In the genomic region with DNA sequence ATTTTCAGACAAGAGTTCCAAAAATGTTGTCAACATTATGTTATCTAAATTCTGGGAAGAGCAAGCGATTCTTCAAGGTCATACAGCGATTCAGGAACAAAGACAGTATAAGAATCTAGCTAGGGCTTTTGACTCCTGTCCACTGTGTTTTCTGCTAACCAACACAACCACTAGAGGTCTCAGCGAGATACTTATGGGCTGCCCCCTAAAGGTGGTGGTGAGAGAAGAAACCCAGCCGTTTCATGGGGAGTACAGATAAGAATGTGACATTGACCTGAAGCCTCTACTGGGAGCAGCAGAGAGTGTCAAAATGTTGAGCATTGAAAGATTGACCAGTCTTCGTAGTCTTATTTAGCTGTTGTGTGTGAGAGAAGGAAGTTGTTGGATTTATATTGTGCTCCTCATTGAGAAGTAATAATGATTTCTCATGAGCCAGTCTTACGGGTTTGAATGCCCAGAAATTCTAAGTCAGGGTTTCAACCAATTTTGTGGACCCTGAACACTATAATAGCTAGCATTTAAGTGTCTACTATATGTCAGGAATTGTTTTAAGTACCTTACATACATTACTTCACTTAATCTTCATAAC, we compare ENCODE assay signal across 8 cellular contexts.
A peak's percentile ranks its signal among the peaks of the same experiment; 100 is the strongest.
DNase-seq lines count a peak whose midpoint lies in the region; ATAC-seq and TF ChIP-seq lines count a peak whose summit lies in the region.

No MANE protein-coding gene starts in this region.

- peaks cover 9% of the 10 kb centered on the region; the same call in 1 of the 2 replicates for H3K9me3 ChIP-seq in Panc1 (ENCODE audit: control insufficient read depth, insufficient read depth, low read depth, low read length)

- no peak overlapping the region for H3K4me3 Mint-ChIP-seq in activated T-helper 2 cell treated with anti-CD3 and anti-CD28 coated beads, Interferon-gamma antibody, Interleukin-2, Interleukin-4, amounts not matched to agents 10 μg/mL and 5 μg/mL and 100 μg/mL, durations not matched to agents 14 hours and 24 hours and 36 hours (ENCODE audit: low read depth)

- CTCF ChIA-PET in Panc1 (lab: Charles Lee), result interaction anchor here (1.0 kb wide), 1 partner anchor 13 kb away, joined by 3 read pairs; no protein-coding TSS in a partner anchor

- H3K4me1 ChIP-seq in Panc1 (ENCODE audit: control insufficient read depth, insufficient read depth, low read length), result peaks cover 8% of the 10 kb centered on the region

- no peaks in the 10 kb centered on the region for H3K9me3 Mint-ChIP-seq in activated T-helper 2 cell treated with anti-CD3 and anti-CD28 coated beads, Interferon-gamma antibody, Interleukin-2, Interleukin-4, amounts not matched to agents 10 μg/mL and 5 μg/mL and 100 μg/mL, durations not matched to agents 14 hours and 24 hours and 36 hours

- no TSS peak for BruUV-seq in Panc1 (replicated peaks; lab: Mats Ljungman, UMichigan)

- POLR2A ChIA-PET in Panc1 (lab: Charles Lee), result no interaction called here

- in situ Hi-C loops in Panc1 (cut with HindIII; ENCODE audit: low pct_unique_long_range_greater_than_20kb, low sequenced_read_pairs), result no loop called here

- peak; percentile 35 for DNase-seq in GM06990 (ENCODE audit: extremely low read depth, insufficient read length)
- peak; percentile 83 for DNase-seq in Jurkat, Clone E6-1 (ENCODE audit: low read depth, low spot score)
- DNase-seq in Panc1 (ENCODE audit: low read depth, low spot score), result peak; percentile 52
- DNase-seq in activated T-helper 2 cell treated with anti-CD3 and anti-CD28 coated beads, Interferon-gamma antibody, Interleukin-2, Interleukin-4, amounts not matched to agents 10 μg/mL and 5 μg/mL and 100 μg/mL, durations not matched to agents 14 hours and 24 hours and 36 hours (ENCODE audit: low spot score), result peak; percentile 36
- DNase-seq in left cardiac atrium, result peak; percentile 33
- DNase-seq in stimulated activated CD4-positive, alpha-beta T cell treated with anti-CD3 and anti-CD28 coated beads, Interleukin-12 subunit alpha, Interleukin-12 subunit beta, amount 100 ng/mL, for 24 hours (ENCODE audit: low read depth in 2 of 2), result peak; percentile 2 to 21
- no peak for DNase-seq in activated CD4-positive, CD25-positive, alpha-beta regulatory T cell (lab: John Stamatoyannopoulos, UW)

- ATAC-seq in GM21737 (IDR thresholded peaks at IDR 0.05; ENCODE audit: unreplicated experiment) (peak; percentile 100), Panc1 (peak; percentile 84), left cardiac atrium (peak; percentile 90 to 92)

- peak overlapping the region; percentile 78 for H3K27ac ChIP-seq in Panc1 (ENCODE audit: low read length)

- no peaks in the 10 kb centered on the region; the same call in 1 of the 2 replicates for H3K27me3 ChIP-seq in GM06990 (replicated peaks; ENCODE audit: control insufficient read depth, insufficient read depth, low read length)
- no peaks in the 10 kb centered on the region for H3K27me3 ChIP-seq in Panc1 (ENCODE audit: control insufficient read depth, insufficient read depth, low read length)

- peaks cover 9% of the 10 kb centered on the region for H3K4me1 Mint-ChIP-seq in activated T-helper 2 cell treated with anti-CD3 and anti-CD28 coated beads, Interferon-gamma antibody, Interleukin-2, Interleukin-4, amounts not matched to agents 10 μg/mL and 5 μg/mL and 100 μg/mL, durations not matched to agents 14 hours and 24 hours and 36 hours (ENCODE audit: low read depth)

- H3K4me3 ChIP-seq in GM06990 (replicated peaks; ENCODE audit: low read depth, low read length) (no peak overlapping the region), Panc1 (ENCODE audit: low read depth in 2 of 2, low read length in 2 of 2) (no peak overlapping the region)
- no peak overlapping the region for H3K4me3 ChIP-seq in Jurkat, Clone E6-1 (ENCODE audit: low read length)

- H3K27ac Mint-ChIP-seq in activated T-helper 2 cell treated with anti-CD3 and anti-CD28 coated beads, Interferon-gamma antibody, Interleukin-2, Interleukin-4, amounts not matched to agents 10 μg/mL and 5 μg/mL and 100 μg/mL, durations not matched to agents 14 hours and 24 hours and 36 hours, result no peak overlapping the region

- TF ChIP-seq CTCF in GM06990 (IDR thresholded peaks at IDR 0.05; ENCODE audit: insufficient read depth, low read length, poor library complexity, severe bottlenecking) (peak; percentile 99), Panc1 (IDR thresholded peaks at IDR 0.05) (peak; percentile 78)

- intact Hi-C loops in Panc1 (cut with micrococcal nuclease; ENCODE audit: unreplicated experiment) (no loop called here), left cardiac atrium (cut with DNase I) (loop anchor here in 1 of 2 donors (5.0 to 10.0 kb wide), 2 partner anchors 140 to 547 kb away; no protein-coding TSS in a partner anchor)
- intact Hi-C loops in activated T-helper 2 cell treated with anti-CD3 and anti-CD28 coated beads, Interferon-gamma antibody, Interleukin-2, Interleukin-4, amounts not matched to agents 10 μg/mL and 5 μg/mL and 100 μg/mL, durations not matched to agents 14 hours and 24 hours and 36 hours (cut with micrococcal nuclease), result loop anchor here (2.0 to 5.0 kb wide), 2 partner anchors 92 to 166 kb away; no protein-coding TSS in a partner anchor

- H3K36me3 Mint-ChIP-seq in activated T-helper 2 cell treated with anti-CD3 and anti-CD28 coated beads, Interferon-gamma antibody, Interleukin-2, Interleukin-4, amounts not matched to agents 10 μg/mL and 5 μg/mL and 100 μg/mL, durations not matched to agents 14 hours and 24 hours and 36 hours (ENCODE audit: low read depth), result no peaks in the 10 kb centered on the region

- no peaks in the 10 kb centered on the region for H3K36me3 ChIP-seq in GM06990 (ENCODE audit: control insufficient read depth, insufficient read depth, low read length)
- no peaks in the 10 kb centered on the region for H3K36me3 ChIP-seq in Panc1 (ENCODE audit: control insufficient read depth, insufficient read depth, low read length)

- peaks cover 26% of the 10 kb centered on the region for H3K27me3 Mint-ChIP-seq in activated T-helper 2 cell treated with anti-CD3 and anti-CD28 coated beads, Interferon-gamma antibody, Interleukin-2, Interleukin-4, amounts not matched to agents 10 μg/mL and 5 μg/mL and 100 μg/mL, durations not matched to agents 14 hours and 24 hours and 36 hours (ENCODE audit: low read depth)

Comparison
In these comparisons a context has a peak if more than half of its experiments do, and no peak if none do; other contexts are left out.
1. DNase-seq: peak in GM06990 (single experiment), Jurkat, Clone E6-1 (single experiment), Panc1 (single experiment), activated T-helper 2 cell treated with anti-CD3 and anti-CD28 coated beads, Interferon-gamma antibody, Interleukin-2, Interleukin-4, amounts not matched to agents 10 μg/mL and 5 μg/mL and 100 μg/mL, durations not matched to agents 14 hours and 24 hours and 36 hours (single experiment), left cardiac atrium (single experiment) and stimulated activated CD4-positive, alpha-beta T cell treated with anti-CD3 and anti-CD28 coated beads, Interleukin-12 subunit alpha, Interleukin-12 subunit beta, amount 100 ng/mL, for 24 hours (2 of 2); none in activated CD4-positive, CD25-positive, alpha-beta regulatory T cell (0 of 4).
2. Peak in every context shown above with its lines, with median percentiles within 50 percentile points of each other: ATAC-seq.